8 cellular contexts compared by ENCODE assay signal in genomic region chr12:76764856-76765255, GRCh38. TPM values are rescaled to one million over a fixed set of nuclear protein-coding genes. Genes with fewer than 3 reads are reported as not detected.
DNase-seq lines count a peak whose midpoint lies in the region; ATAC-seq and TF ChIP-seq lines count a peak whose summit lies in the region.

No MANE protein-coding gene starts in this region.

- H3K18ac ChIP-seq in trophoblast cell (ENCODE audit: low read length) = peak overlapping the region; percentile 49

- no peaks in the 10 kb centered on the region for H3K27me3 ChIP-seq in esophagus squamous epithelium
- H3K27me3 ChIP-seq in trophoblast cell (ENCODE audit: insufficient read depth, low read length) = no peaks in the 10 kb centered on the region

- H4K8ac ChIP-seq in trophoblast cell (ENCODE audit: low read depth, low read length) = peak overlapping the region; percentile 99

- peak overlapping the region; percentile 46 for H3K4ac ChIP-seq in trophoblast cell (ENCODE audit: low read depth, low read length)

- H3K14ac ChIP-seq in trophoblast cell (ENCODE audit: low read length) = peak overlapping the region; percentile 29

- peak overlapping the region; percentile 47 for H2AK5ac ChIP-seq in trophoblast cell (ENCODE audit: low read length)

- POLR2A ChIA-PET in T-cell (lab: Charles Lee) = interaction anchor here in 1 of 2 donors (2.4 kb wide), 1 partner anchor 206 kb away, joined by 9 read pairs; the partner anchor contains the start of gene OSBPL8

- CTCF ChIA-PET in T-cell (lab: Charles Lee) = interaction anchor here in 1 of 2 donors (1.6 to 2.1 kb wide), 2 partner anchors 26 to 143 kb away, joined by 7 to 8 read pairs; no protein-coding TSS in a partner anchor

- peaks cover 44 to 53% (median 49%) of the 10 kb centered on the region in 3 donors for H3K4me1 Mint-ChIP-seq in T-cell

- H3K27ac ChIP-seq in esophagus squamous epithelium (peak overlapping the region; percentile 93 to 99 (median 96)), trophoblast cell (ENCODE audit: low read depth, low read length) (peak overlapping the region; percentile 99)

- TF ChIP-seq CTCF in esophagus squamous epithelium (IDR thresholded peaks at IDR 0.05) = no peak

- 6 to 7% methylated on average over 9 of the region's 9 CpGs for WGBS in esophagus squamous epithelium, 2 donors
- no CpG with 5 or more reads among the region's 9 CpGs for WGBS in trophoblast cell (ENCODE audit: extremely low coverage, insufficient coverage, insufficient read length)

- peak overlapping the region; percentile 92 to 98 (median 97) for H3K4me3 Mint-ChIP-seq in T-cell

- H2BK120ac ChIP-seq in trophoblast cell (ENCODE audit: insufficient read depth, low read length, poor library complexity) = no peak overlapping the region

- ATAC-seq in T-cell (replicated peaks in 1 of 4) (no peak), HG02678 (IDR thresholded peaks at IDR 0.05; ENCODE audit: unreplicated experiment) (no peak), GM18873 (IDR thresholded peaks at IDR 0.05; ENCODE audit: low FRiP score, unreplicated experiment) (no peak)

- H4K12ac ChIP-seq in trophoblast cell (ENCODE audit: low read depth, low read length) = peak overlapping the region; percentile 44

- H3K9me3 Mint-ChIP-seq in T-cell = no peaks in the 10 kb centered on the region

- no peaks in the 10 kb centered on the region for H3K27me3 Mint-ChIP-seq in T-cell

- H3K4me1 ChIP-seq in esophagus squamous epithelium (peaks cover 0 to 47% (median 11%) of the 10 kb centered on the region in 3 donors), trophoblast cell (ENCODE audit: control insufficient read depth in 1 of 2, insufficient read depth in 2 of 2, low read length in 2 of 2) (peaks cover 2 to 5% of the 10 kb centered on the region in 2 experiments)

- H2BK5ac ChIP-seq in trophoblast cell (ENCODE audit: low read depth, low read length, poor library complexity) = peak overlapping the region; percentile 16

- no peaks in the 10 kb centered on the region for H3K36me3 Mint-ChIP-seq in T-cell

- intact Hi-C loops in esophagus squamous epithelium (cut with DNase I) = no loop called here

- H3K9ac ChIP-seq in trophoblast cell (ENCODE audit: low read length) = peak overlapping the region; percentile 89

- peaks cover 15% of the 10 kb centered on the region for H3K79me1 ChIP-seq in trophoblast cell (ENCODE audit: low read length)

- no peak overlapping the region for H3K23ac ChIP-seq in trophoblast cell (ENCODE audit: low read length)

- H3K9me3 ChIP-seq in esophagus squamous epithelium = no peaks in the 10 kb centered on the region
- H3K9me3 ChIP-seq in trophoblast cell (ENCODE audit: insufficient read depth, low read depth, low read length) = no peaks in the 10 kb centered on the region

- peak overlapping the region; percentile 97 to 98 for H3K27ac Mint-ChIP-seq in T-cell

- peak overlapping the region; percentile 96 for H4K91ac ChIP-seq in trophoblast cell (ENCODE audit: low read depth, low read length)

- no peak for TF ChIP-seq POLR2A in esophagus squamous epithelium (IDR thresholded peaks at IDR 0.05)

- peak overlapping the region; percentile 78 to 97 (median 86) for H3K4me3 ChIP-seq in esophagus squamous epithelium
- peak overlapping the region; percentile 89 for H3K4me3 ChIP-seq in trophoblast cell (ENCODE audit: low read depth, low read length)

- H3K4me2 ChIP-seq in trophoblast cell (ENCODE audit: low read length) = peak overlapping the region; percentile 83

- DNase-seq in activated T-cell treated with anti-CD3 and anti-CD28 coated beads for 48 hours (ENCODE audit: low read depth) (peak; percentile 1), activated T-cell treated with anti-CD3 and anti-CD28 coated beads for 4 hours (no peak), T-cell (peak in 2 of 34 experiments; percentile 11 to 13), esophagus squamous epithelium (lab: John Stamatoyannopoulos, UW) (no peak), trophoblast cell (no peak), NCI-H187 (lab: John Stamatoyannopoulos, UW) (no peak)

- peak overlapping the region; percentile 79 for H2AFZ ChIP-seq in trophoblast cell (ENCODE audit: insufficient read depth, low read length, poor library complexity)

- peaks cover 14% of the 10 kb centered on the region for H3K79me2 ChIP-seq in trophoblast cell (ENCODE audit: control insufficient read depth, insufficient read depth, low read length, poor library complexity)

- H2BK12ac ChIP-seq in trophoblast cell (ENCODE audit: low read length) = no peak overlapping the region

- H3K36me3 ChIP-seq in esophagus squamous epithelium (peaks cover 0 to 4% (median 0%) of the 10 kb centered on the region in 3 donors), trophoblast cell (ENCODE audit: control insufficient read depth in 1 of 2, insufficient read depth in 2 of 2, low read length in 2 of 2) (no peaks in the 10 kb centered on the region)

RNA-seq across cellular contexts. Expression of gene ZDHHC17, which starts 0.9 kb away (rescaled TPM):
- 10 to 100 TPM; 39.8 to 58.9 (median 42.9) TPM for total RNA-seq in T-cell
- 10 to 100 TPM in 3 of 4 donors, 1 to 10 TPM in 1; 6.7 to 26.7 (median 11.7) TPM for total RNA-seq in esophagus squamous epithelium
- polyA plus RNA-seq in trophoblast cell (2013) = 12.3 and 13.2 TPM in 2 replicates
